ENCODE assay signal across 1 cellular context in the genomic region with DNA sequence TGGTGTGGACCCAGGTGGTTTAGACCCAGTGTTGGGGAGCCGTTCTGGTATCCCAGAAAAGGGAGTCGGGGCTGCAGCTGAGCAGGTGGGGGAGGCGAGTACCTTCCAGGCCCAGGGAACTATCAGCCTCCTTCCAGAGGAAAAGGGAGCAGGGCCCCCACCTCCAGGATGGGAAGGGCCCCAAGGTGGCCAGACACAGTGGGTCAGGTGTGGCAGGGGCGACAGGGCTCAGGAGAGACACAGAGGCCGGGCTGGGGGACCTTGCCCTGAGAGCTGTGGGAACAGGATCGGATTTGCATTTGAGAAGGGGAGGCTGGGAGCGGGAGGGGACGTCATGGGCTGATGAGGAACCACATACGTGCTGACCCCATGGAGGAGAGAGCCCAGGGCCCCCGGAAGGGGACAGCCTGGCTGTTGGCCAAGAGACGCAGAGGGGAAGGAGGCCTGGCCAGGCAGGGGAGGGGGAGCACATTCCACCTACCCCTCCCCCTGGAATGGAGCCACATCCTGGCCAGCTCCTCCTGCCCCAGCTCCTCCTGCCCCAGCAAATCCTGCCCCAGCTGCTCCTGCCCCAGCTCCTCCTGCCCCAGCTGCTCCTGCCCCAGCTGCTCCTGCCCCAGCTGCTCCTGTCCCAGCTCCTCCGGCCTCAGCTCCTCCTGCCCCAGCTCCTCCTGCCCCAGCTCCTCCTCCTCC.
TF ChIP-seq lines count a peak whose summit lies in the region.

No MANE protein-coding gene starts in this region.

TF ChIP-seq in HepG2, 621 proteins besides CTCF, POLR2A, EP300 and RAD21 (continued from another document and continues in another):
- peak; percentile 68; the same call in 1 of the 2 replicates for TF ChIP-seq YEATS2 (CRISPR knock-in tag; IDR thresholded peaks at IDR 0.05; ENCODE audit: borderline replicate concordance)
- TF ChIP-seq NFYB (CRISPR knock-in tag; IDR thresholded peaks at IDR 0.05), result no peak; the same call in 1 of the 2 replicates
- peak; percentile 73; the same call in 1 of the 2 replicates for TF ChIP-seq MEIS2 (CRISPR knock-in tag; IDR thresholded peaks at IDR 0.05)
- TF ChIP-seq, protein P1, sequence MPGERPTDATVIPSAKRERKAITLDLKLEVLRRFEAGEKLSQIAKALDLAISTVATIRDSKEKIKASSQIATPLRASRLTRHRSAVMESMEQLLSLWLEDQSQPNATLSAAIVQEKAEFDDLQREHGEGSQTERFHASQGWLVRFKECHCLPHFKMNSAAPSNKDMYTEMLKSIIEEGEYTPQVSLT (CRISPR knock-in tag; IDR thresholded peaks at IDR 0.05; ENCODE audit: borderline replicate concordance, low read depth), result no peak
- TF ChIP-seq SIN3B (IDR thresholded peaks at IDR 0.05; ENCODE audit: low read length), result no peak
- TF ChIP-seq, protein P2, sequence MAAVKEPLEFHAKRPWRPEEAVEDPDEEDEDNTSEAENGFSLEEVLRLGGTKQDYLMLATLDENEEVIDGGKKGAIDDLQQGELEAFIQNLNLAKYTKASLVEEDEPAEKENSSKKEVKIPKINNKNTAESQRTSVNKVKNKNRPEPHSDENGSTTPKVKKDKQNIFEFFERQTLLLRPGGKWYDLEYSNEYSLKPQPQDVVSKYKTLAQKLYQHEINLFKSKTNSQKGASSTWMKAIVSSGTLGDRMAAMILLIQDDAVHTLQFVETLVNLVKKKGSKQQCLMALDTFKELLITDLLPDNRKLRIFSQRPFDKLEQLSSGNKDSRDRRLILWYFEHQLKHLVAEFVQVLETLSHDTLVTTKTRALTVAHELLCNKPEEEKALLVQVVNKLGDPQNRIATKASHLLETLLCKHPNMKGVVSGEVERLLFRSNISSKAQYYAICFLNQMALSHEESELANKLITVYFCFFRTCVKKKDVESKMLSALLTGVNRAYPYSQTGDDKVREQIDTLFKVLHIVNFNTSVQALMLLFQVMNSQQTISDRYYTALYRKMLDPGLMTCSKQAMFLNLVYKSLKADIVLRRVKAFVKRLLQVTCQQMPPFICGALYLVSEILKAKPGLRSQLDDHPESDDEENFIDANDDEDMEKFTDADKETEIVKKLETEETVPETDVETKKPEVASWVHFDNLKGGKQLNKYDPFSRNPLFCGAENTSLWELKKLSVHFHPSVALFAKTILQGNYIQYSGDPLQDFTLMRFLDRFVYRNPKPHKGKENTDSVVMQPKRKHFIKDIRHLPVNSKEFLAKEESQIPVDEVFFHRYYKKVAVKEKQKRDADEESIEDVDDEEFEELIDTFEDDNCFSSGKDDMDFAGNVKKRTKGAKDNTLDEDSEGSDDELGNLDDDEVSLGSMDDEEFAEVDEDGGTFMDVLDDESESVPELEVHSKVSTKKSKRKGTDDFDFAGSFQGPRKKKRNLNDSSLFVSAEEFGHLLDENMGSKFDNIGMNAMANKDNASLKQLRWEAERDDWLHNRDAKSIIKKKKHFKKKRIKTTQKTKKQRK (IDR thresholded peaks at IDR 0.05; ENCODE audit: low read length), result no peak
- TF ChIP-seq ZNF446 (CRISPR knock-in tag; IDR thresholded peaks at IDR 0.05), result no peak
- TF ChIP-seq, protein P3, sequence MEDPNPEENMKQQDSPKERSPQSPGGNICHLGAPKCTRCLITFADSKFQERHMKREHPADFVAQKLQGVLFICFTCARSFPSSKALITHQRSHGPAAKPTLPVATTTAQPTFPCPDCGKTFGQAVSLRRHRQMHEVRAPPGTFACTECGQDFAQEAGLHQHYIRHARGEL (CRISPR knock-in tag; IDR thresholded peaks at IDR 0.05), result no peak
- TF ChIP-seq MZF1 (CRISPR knock-in tag; IDR thresholded peaks at IDR 0.05; ENCODE audit: borderline replicate concordance), result peak; percentile 44; the same call in 1 of the 2 replicates
- no peak for TF ChIP-seq ZSCAN22 (CRISPR knock-in tag; IDR thresholded peaks at IDR 0.05)
- TF ChIP-seq, protein P4, sequence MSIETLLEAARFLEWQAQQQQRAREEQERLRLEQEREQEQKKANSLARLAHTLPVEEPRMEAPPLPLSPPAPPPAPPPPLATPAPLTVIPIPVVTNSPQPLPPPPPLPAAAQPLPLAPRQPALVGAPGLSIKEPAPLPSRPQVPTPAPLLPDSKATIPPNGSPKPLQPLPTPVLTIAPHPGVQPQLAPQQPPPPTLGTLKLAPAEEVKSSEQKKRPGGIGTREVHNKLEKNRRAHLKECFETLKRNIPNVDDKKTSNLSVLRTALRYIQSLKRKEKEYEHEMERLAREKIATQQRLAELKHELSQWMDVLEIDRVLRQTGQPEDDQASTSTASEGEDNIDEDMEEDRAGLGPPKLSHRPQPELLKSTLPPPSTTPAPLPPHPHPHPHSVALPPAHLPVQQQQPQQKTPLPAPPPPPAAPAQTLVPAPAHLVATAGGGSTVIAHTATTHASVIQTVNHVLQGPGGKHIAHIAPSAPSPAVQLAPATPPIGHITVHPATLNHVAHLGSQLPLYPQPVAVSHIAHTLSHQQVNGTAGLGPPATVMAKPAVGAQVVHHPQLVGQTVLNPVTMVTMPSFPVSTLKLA (IDR thresholded peaks at IDR 0.05), result no peak
- TF ChIP-seq HOXA5 (CRISPR knock-in tag; IDR thresholded peaks at IDR 0.05), result 0 out of 2 replicates have a peak, but pooled peaks have one; percentile 54
- TF ChIP-seq HNRNPH1 (optimal IDR thresholded peaks at IDR 0.05; ENCODE audit: low read depth, low read length), result no peak
- no peak for TF ChIP-seq AGO2 (optimal IDR thresholded peaks at IDR 0.05; ENCODE audit: low read depth, low read length)
- TF ChIP-seq, protein P5, sequence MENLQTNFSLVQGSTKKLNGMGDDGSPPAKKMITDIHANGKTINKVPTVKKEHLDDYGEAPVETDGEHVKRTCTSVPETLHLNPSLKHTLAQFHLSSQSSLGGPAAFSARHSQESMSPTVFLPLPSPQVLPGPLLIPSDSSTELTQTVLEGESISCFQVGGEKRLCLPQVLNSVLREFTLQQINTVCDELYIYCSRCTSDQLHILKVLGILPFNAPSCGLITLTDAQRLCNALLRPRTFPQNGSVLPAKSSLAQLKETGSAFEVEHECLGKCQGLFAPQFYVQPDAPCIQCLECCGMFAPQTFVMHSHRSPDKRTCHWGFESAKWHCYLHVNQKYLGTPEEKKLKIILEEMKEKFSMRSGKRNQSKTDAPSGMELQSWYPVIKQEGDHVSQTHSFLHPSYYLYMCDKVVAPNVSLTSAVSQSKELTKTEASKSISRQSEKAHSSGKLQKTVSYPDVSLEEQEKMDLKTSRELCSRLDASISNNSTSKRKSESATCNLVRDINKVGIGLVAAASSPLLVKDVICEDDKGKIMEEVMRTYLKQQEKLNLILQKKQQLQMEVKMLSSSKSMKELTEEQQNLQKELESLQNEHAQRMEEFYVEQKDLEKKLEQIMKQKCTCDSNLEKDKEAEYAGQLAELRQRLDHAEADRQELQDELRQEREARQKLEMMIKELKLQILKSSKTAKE (CRISPR knock-in tag; IDR thresholded peaks at IDR 0.05; ENCODE audit: borderline replicate concordance), result peak; percentile 72
- peak; percentile 81; the same call in 1 of the 2 replicates for TF ChIP-seq ZNF747 (CRISPR knock-in tag; IDR thresholded peaks at IDR 0.05; ENCODE audit: borderline replicate concordance)
- TF ChIP-seq, protein P6, sequence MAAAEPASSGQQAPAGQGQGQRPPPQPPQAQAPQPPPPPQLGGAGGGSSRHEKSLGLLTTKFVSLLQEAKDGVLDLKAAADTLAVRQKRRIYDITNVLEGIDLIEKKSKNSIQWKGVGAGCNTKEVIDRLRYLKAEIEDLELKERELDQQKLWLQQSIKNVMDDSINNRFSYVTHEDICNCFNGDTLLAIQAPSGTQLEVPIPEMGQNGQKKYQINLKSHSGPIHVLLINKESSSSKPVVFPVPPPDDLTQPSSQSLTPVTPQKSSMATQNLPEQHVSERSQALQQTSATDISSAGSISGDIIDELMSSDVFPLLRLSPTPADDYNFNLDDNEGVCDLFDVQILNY (CRISPR knock-in tag; conservative IDR thresholded peaks at IDR 0.05), result no peak
- TF ChIP-seq ZNF615 (CRISPR knock-in tag; IDR thresholded peaks at IDR 0.05; ENCODE audit: borderline replicate concordance), result 0 out of 2 replicates have a peak, but pooled peaks have one; percentile 51
- TF ChIP-seq, protein P7, sequence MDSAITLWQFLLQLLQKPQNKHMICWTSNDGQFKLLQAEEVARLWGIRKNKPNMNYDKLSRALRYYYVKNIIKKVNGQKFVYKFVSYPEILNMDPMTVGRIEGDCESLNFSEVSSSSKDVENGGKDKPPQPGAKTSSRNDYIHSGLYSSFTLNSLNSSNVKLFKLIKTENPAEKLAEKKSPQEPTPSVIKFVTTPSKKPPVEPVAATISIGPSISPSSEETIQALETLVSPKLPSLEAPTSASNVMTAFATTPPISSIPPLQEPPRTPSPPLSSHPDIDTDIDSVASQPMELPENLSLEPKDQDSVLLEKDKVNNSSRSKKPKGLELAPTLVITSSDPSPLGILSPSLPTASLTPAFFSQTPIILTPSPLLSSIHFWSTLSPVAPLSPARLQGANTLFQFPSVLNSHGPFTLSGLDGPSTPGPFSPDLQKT (CRISPR knock-in tag; IDR thresholded peaks at IDR 0.05; ENCODE audit: borderline replicate concordance), result no peak
- peak; percentile 59; the same call in 1 of the 2 replicates for TF ChIP-seq ARNT2 (CRISPR knock-in tag; IDR thresholded peaks at IDR 0.05; ENCODE audit: low read depth)
- peak; percentile 53; the same call in 1 of the 3 replicates for TF ChIP-seq MXI1 (IDR thresholded peaks at IDR 0.05; ENCODE audit: borderline replicate concordance, low read depth, low read length)
- peak; percentile 43; the same call in 1 of the 2 replicates for TF ChIP-seq KDM3A (CRISPR knock-in tag; IDR thresholded peaks at IDR 0.05; ENCODE audit: low read depth)
- no peak for TF ChIP-seq GTF3A (CRISPR knock-in tag; conservative IDR thresholded peaks at IDR 0.05)
- TF ChIP-seq ZNF441 (CRISPR knock-in tag; IDR thresholded peaks at IDR 0.05; ENCODE audit: borderline replicate concordance), result peak; percentile 67
- peak; percentile 97 for TF ChIP-seq ZSCAN25 (CRISPR knock-in tag; IDR thresholded peaks at IDR 0.05)
- TF ChIP-seq, protein P8, sequence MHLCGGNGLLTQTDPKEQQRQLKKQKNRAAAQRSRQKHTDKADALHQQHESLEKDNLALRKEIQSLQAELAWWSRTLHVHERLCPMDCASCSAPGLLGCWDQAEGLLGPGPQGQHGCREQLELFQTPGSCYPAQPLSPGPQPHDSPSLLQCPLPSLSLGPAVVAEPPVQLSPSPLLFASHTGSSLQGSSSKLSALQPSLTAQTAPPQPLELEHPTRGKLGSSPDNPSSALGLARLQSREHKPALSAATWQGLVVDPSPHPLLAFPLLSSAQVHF (CRISPR knock-in tag; IDR thresholded peaks at IDR 0.05), result no peak
- TF ChIP-seq SOX5 (CRISPR knock-in tag; IDR thresholded peaks at IDR 0.05; ENCODE audit: borderline replicate concordance), result peak; percentile 78; the same call in 1 of the 2 replicates
- peak; percentile 68; the same call in 1 of the 2 replicates for TF ChIP-seq PITX1 (CRISPR knock-in tag; IDR thresholded peaks at IDR 0.05)
- TF ChIP-seq, protein P9, sequence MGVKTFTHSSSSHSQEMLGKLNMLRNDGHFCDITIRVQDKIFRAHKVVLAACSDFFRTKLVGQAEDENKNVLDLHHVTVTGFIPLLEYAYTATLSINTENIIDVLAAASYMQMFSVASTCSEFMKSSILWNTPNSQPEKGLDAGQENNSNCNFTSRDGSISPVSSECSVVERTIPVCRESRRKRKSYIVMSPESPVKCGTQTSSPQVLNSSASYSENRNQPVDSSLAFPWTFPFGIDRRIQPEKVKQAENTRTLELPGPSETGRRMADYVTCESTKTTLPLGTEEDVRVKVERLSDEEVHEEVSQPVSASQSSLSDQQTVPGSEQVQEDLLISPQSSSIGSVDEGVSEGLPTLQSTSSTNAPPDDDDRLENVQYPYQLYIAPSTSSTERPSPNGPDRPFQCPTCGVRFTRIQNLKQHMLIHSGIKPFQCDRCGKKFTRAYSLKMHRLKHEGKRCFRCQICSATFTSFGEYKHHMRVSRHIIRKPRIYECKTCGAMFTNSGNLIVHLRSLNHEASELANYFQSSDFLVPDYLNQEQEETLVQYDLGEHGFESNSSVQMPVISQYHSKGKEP (CRISPR knock-in tag; IDR thresholded peaks at IDR 0.05), result 0 out of 2 replicates have a peak, but pooled peaks have one; percentile 41
- TF ChIP-seq, protein P10, sequence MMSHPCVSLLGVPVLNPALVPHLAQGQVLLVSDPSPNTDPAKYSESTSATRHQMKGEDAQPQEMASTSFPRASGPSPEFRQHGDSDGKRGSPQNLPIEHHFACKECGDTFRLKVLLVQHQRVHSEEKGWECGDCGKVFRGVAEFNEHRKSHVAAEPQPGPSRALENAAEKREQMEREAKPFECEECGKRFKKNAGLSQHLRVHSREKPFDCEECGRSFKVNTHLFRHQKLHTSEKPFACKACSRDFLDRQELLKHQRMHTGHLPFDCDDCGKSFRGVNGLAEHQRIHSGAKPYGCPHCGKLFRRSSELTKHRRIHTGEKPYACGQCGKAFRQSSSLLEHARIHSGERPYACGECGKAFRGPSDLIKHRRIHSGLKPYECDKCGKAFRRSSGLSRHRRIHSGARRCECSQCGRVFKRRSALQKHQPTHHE (CRISPR knock-in tag; IDR thresholded peaks at IDR 0.05; ENCODE audit: borderline replicate concordance), result no peak
- no peak for TF ChIP-seq ZNF546 (CRISPR knock-in tag; conservative IDR thresholded peaks at IDR 0.05)
- TF ChIP-seq, protein P11, sequence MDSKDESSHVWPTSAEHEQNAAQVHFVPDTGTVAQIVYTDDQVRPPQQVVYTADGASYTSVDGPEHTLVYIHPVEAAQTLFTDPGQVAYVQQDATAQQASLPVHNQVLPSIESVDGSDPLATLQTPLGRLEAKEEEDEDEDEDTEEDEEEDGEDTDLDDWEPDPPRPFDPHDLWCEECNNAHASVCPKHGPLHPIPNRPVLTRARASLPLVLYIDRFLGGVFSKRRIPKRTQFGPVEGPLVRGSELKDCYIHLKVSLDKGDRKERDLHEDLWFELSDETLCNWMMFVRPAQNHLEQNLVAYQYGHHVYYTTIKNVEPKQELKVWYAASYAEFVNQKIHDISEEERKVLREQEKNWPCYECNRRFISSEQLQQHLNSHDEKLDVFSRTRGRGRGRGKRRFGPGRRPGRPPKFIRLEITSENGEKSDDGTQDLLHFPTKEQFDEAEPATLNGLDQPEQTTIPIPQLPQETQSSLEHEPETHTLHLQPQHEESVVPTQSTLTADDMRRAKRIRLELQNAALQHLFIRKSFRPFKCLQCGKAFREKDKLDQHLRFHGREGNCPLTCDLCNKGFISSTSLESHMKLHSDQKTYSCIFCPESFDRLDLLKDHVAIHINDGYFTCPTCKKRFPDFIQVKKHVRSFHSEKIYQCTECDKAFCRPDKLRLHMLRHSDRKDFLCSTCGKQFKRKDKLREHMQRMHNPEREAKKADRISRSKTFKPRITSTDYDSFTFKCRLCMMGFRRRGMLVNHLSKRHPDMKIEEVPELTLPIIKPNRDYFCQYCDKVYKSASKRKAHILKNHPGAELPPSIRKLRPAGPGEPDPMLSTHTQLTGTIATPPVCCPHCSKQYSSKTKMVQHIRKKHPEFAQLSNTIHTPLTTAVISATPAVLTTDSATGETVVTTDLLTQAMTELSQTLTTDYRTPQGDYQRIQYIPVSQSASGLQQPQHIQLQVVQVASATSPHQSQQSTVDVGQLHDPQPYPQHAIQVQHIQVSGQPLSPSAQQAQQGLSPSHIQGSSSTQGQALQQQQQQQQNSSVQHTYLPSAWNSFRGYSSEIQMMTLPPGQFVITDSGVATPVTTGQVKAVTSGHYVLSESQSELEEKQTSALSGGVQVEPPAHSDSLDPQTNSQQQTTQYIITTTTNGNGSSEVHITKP (CRISPR knock-in tag; IDR thresholded peaks at IDR 0.05; ENCODE audit: low read depth), result peak; percentile 43; the same call in 1 of the 2 replicates
- no peak for TF ChIP-seq IKZF1 (IDR thresholded peaks at IDR 0.05)
- peak; percentile 64; the same call in 1 of the 2 replicates for TF ChIP-seq FOXK1 (CRISPR knock-in tag; IDR thresholded peaks at IDR 0.05; ENCODE audit: borderline replicate concordance, low read depth)
- TF ChIP-seq ERF (CRISPR knock-in tag; IDR thresholded peaks at IDR 0.05), result peak; percentile 96
- TF ChIP-seq ZFY (CRISPR knock-in tag; IDR thresholded peaks at IDR 0.05), result peak; percentile 33; the same call in 1 of the 2 replicates
- no peak for TF ChIP-seq ZNF883 (CRISPR knock-in tag; IDR thresholded peaks at IDR 0.05; ENCODE audit: not compliant biosample characterization)
- peak; percentile 88 for TF ChIP-seq SP5 (CRISPR knock-in tag; IDR thresholded peaks at IDR 0.05; ENCODE audit: borderline replicate concordance, low read depth)
